ENCODE assay signal across 8 cellular contexts in genomic region chr20:56554869-56555268, GRCh38. TPM values are rescaled to one million over a fixed set of nuclear protein-coding genes. Genes with fewer than 3 reads are reported as not detected.
A peak's percentile ranks its signal among the peaks of the same experiment; 100 is the strongest.
DNase-seq lines count a peak whose midpoint lies in the region; ATAC-seq lines count a peak whose summit lies in the region.

No MANE protein-coding gene starts in this region.

- no peak overlapping the region for H3K27ac ChIP-seq in aorta (ENCODE audit: low read depth in 1 of 2, low read length in 2 of 2)

- no peaks in the 10 kb centered on the region for H3K9me3 ChIP-seq in aorta (ENCODE audit: control insufficient read depth, low read length)

- intact Hi-C loops in aorta (cut with DNase I): loop anchor here in 1 of 2 donors (5.0 kb wide), 1 partner anchor 792 kb away; no protein-coding TSS in a partner anchor

- no peaks in the 10 kb centered on the region for H3K27me3 ChIP-seq in aorta (ENCODE audit: control insufficient read depth in 1 of 2, insufficient read depth in 2 of 2, low read length in 1 of 2)

- DNase-seq in GDM1 (lab: John Stamatoyannopoulos, UW) (peak; percentile 12), NCI-H69 (lab: John Stamatoyannopoulos, UW) (peak; percentile 86), astrocyte of the hippocampus (ENCODE audit: low read depth, low spot score) (peak; percentile 96), iPS-NIHi7 (ENCODE audit: extremely low spot score) (peak; percentile 52), aorta (no peak)
- DNase-seq in activated CD4-positive, CD25-positive, alpha-beta regulatory T cell (lab: John Stamatoyannopoulos, UW): no peak

- H3K4me1 ChIP-seq in aorta (ENCODE audit: control insufficient read depth in 1 of 2, insufficient read depth in 2 of 2, low read length in 2 of 2): no peaks in the 10 kb centered on the region

- no peaks in the 10 kb centered on the region for H3K36me3 ChIP-seq in aorta (ENCODE audit: control insufficient read depth in 1 of 2, insufficient read depth in 2 of 2, low read length in 1 of 2)

- 15 to 18% methylated on average over 4 of the region's 4 CpGs for WGBS in aorta, 2 donors

- H3K4me3 ChIP-seq in aorta (ENCODE audit: low read length in 2 of 2): no peak overlapping the region

- ATAC-seq in GM21360 (IDR thresholded peaks at IDR 0.05; ENCODE audit: unreplicated experiment) (peak; percentile 94), HG03442 (IDR thresholded peaks at IDR 0.05; ENCODE audit: unreplicated experiment) (peak; percentile 92), aorta (ENCODE audit: low FRiP score) (peak; percentile 54)

RNA-seq across cellular contexts. Expression of gene FAM209B, which starts 21.8 kb away (rescaled TPM):
- total RNA-seq in aorta: under 1 TPM in 1 of 2 donors, not detected in 1; 0.90 TPM
- under 1 TPM in 1 of 2 donors, not detected in 1; 0.92 TPM for polyA plus RNA-seq in aorta

RNA-seq across cellular contexts. Expression of gene FAM209A, which starts 30.3 kb away (rescaled TPM):
- 1 to 10 TPM in 1 of 2 donors, under 1 TPM in 1; 0.48 to 1.0 TPM for total RNA-seq in aorta
- polyA plus RNA-seq in aorta: under 1 TPM in 1 of 2 donors, not detected in 1; 0.43 TPM

Comparison
In these comparisons a context has a peak if more than half of its experiments do, and no peak if none do; other contexts are left out.
1. DNase-seq: peak in GDM1 (single experiment), NCI-H69 (single experiment), astrocyte of the hippocampus (single experiment) and iPS-NIHi7 (single experiment); none in aorta (0 of 2) and activated CD4-positive, CD25-positive, alpha-beta regulatory T cell (0 of 4).
2. Peak in every context shown above with its lines, with median percentiles within 50 percentile points of each other: ATAC-seq.